In the genomic region with DNA sequence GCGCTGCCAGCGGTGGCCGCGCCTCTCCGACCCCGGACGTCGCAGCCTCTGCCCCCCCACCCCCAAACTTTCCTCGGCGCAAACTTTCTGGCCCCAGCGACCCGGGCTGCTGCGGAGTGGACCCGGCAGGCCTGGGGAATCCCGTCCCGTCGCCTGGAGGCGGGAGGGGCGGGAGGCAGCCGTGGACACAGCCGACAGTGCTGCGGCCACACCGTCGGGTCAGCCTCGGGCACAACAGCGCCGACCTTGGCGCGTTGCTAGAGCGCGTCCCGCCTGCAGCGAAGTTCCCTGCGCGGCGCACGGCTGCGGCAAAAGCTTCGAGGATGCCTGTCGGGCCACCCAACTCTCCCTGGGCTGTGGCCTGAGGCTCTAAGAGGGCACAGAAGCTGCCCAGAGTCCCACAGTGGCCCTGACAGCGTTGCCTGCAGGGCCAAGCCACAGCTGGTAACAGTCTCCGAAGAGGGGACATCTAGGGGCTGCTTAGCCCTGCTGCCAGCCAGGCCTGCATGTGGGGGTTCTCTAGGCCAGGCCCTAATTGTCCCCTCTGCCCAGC, we compare ENCODE assay signal across 8 cellular contexts. TPM values are rescaled to one million over a fixed set of nuclear protein-coding genes. Genes with fewer than 3 reads are reported as not detected.
A peak's percentile ranks its signal among the peaks of the same experiment; 100 is the strongest.
DNase-seq lines count a peak whose midpoint lies in the region; ATAC-seq and TF ChIP-seq lines count a peak whose summit lies in the region.

No MANE protein-coding gene starts in this region.

- no peaks in the 10 kb centered on the region for H3K4me1 ChIP-seq in cardiac muscle cell (ENCODE audit: low read depth)

- no peaks in the 10 kb centered on the region for H3K9me3 Mint-ChIP-seq in activated B cell treated with CpG ODN at 0.5 μM for 24 hours

- peak overlapping the region; percentile 58 for H3K4me3 Mint-ChIP-seq in activated B cell treated with CpG ODN at 0.5 μM for 24 hours

- TF ChIP-seq CTCF in activated B cell treated with CpG ODN at 0.5 μM for 24 hours (IDR thresholded peaks at IDR 0.05): no peak
- no peak for TF ChIP-seq CTCF in cardiac muscle cell (IDR thresholded peaks at IDR 0.05; ENCODE audit: low read depth, low read length)

- H3K4me1 Mint-ChIP-seq in activated B cell treated with CpG ODN at 0.5 μM for 24 hours: peaks cover 8% of the 10 kb centered on the region

- H3K4me3 ChIP-seq in cardiac muscle cell: peak overlapping the region; percentile 26

- peaks cover 4% of the 10 kb centered on the region for H3K36me3 Mint-ChIP-seq in activated B cell treated with CpG ODN at 0.5 μM for 24 hours (ENCODE audit: low read depth)

- no peak overlapping the region for H3K27ac Mint-ChIP-seq in activated B cell treated with CpG ODN at 0.5 μM for 24 hours

- POLR2A ChIA-PET in activated B cell treated with CpG ODN at 0.5 μM for 24 hours (lab: Charles Lee): interaction anchor here (0.6 kb wide), 1 partner anchor 39 kb away, joined by 9 read pairs; no protein-coding TSS in a partner anchor

- no peak overlapping the region for H3K27ac ChIP-seq in cardiac muscle cell

- peaks cover 15% of the 10 kb centered on the region for H3K27me3 Mint-ChIP-seq in activated B cell treated with CpG ODN at 0.5 μM for 24 hours

- intact Hi-C loops in activated B cell treated with CpG ODN at 0.5 μM for 24 hours (cut with micrococcal nuclease) (no loop called here), sciatic nerve (cut with DNase I) (no loop called here)

- DNase-seq in ELR (ENCODE audit: low read depth): peak; percentile 58
- no peak for DNase-seq in activated B cell treated with CpG ODN at 0.5 μM for 24 hours
- peak in 1 of 2 donors; percentile 47 for DNase-seq in cardiac muscle cell (ENCODE audit: low read depth in 1 of 2, low spot score in 1 of 2)
- no peak for DNase-seq in sciatic nerve (ENCODE audit: low spot score)
- DNase-seq in stimulated activated CD8-positive, alpha-beta memory T cell treated with anti-CD3 and anti-CD28 coated beads, Interleukin-4, amount 100 ng/mL, for 48 hours: no peak
- DNase-seq in NCI-H748 treated with DMSO at 0.1 percent for 48 hours (lab: John Stamatoyannopoulos, UW): no peak

- no peaks in the 10 kb centered on the region for H3K36me3 ChIP-seq in cardiac muscle cell

- peaks cover 96% of the 10 kb centered on the region for H3K27me3 ChIP-seq in cardiac muscle cell

- CTCF ChIA-PET in activated B cell treated with CpG ODN at 0.5 μM for 24 hours (lab: Charles Lee): no interaction called here

- H3K9me3 ChIP-seq in cardiac muscle cell (ENCODE audit: low read depth): no peaks in the 10 kb centered on the region

- no peak for ATAC-seq in activated B cell treated with CpG ODN at 0.5 μM for 24 hours (ENCODE audit: low read depth)
- peak; percentile 33 for ATAC-seq in sciatic nerve
- ATAC-seq in HG03175 (IDR thresholded peaks at IDR 0.05; ENCODE audit: unreplicated experiment): no peak
- ATAC-seq in HG03039 (IDR thresholded peaks at IDR 0.05; ENCODE audit: unreplicated experiment): no peak

RNA-seq across cellular contexts. Expression of a gene that starts 1.3 kb away (rescaled TPM):
- total RNA-seq in activated B cell treated with CpG ODN at 0.5 μM for 24 hours: 2.6 and 2.7 TPM in 2 replicates
- 0.46 TPM in 1 of 2 replicates, not detected in the other for total RNA-seq in cardiac muscle cell
- polyA plus RNA-seq in cardiac muscle cell: 0.80 TPM in 1 of 2 replicates, not detected in the other
- 131 TPM for total RNA-seq in sciatic nerve

RNA-seq across cellular contexts. Expression of a gene that starts 27.2 kb away (rescaled TPM):
- total RNA-seq in activated B cell treated with CpG ODN at 0.5 μM for 24 hours (not detected in 2 replicates), cardiac muscle cell (0.67 TPM in 1 of 2 replicates, not detected in the other), sciatic nerve (not detected)
- 0.07 and 0.09 TPM in 2 replicates for polyA plus RNA-seq in cardiac muscle cell

RNA-seq across cellular contexts. Expression of a gene that starts 39.6 kb away (rescaled TPM):
- total RNA-seq in activated B cell treated with CpG ODN at 0.5 μM for 24 hours (16.7 and 19.6 TPM in 2 replicates), cardiac muscle cell (78.2 and 84.5 TPM in 2 replicates), sciatic nerve (13.7 TPM)
- polyA plus RNA-seq in cardiac muscle cell: 133 and 145 TPM in 2 replicates

RNA-seq across cellular contexts. Expression of a gene that starts 51.0 kb away (rescaled TPM):
- total RNA-seq in activated B cell treated with CpG ODN at 0.5 μM for 24 hours (106 and 112 TPM in 2 replicates), cardiac muscle cell (157 and 191 TPM in 2 replicates), sciatic nerve (102 TPM)
- 182 and 225 TPM in 2 replicates for polyA plus RNA-seq in cardiac muscle cell

RNA-seq across cellular contexts. Expression of a gene that starts 58.2 kb away (rescaled TPM):
- 721 and 802 TPM in 2 replicates for total RNA-seq in activated B cell treated with CpG ODN at 0.5 μM for 24 hours
- 615 and 1,390 TPM in 2 replicates for total RNA-seq in cardiac muscle cell
- 338 and 856 TPM in 2 replicates for polyA plus RNA-seq in cardiac muscle cell
- 454 TPM for total RNA-seq in sciatic nerve

Comparison
In these comparisons a context has a peak if more than half of its experiments do, and no peak if none do; other contexts are left out.
1. RNA of a gene that starts 1.3 kb away (total RNA-seq): 131 TPM in sciatic nerve (single experiment); 2.6 to 2.7 TPM in activated B cell treated with CpG ODN at 0.5 μM for 24 hours and 0.46 TPM in cardiac muscle cell; every median in the first group is over 10 times any median in the second.